23 cellular contexts compared by ENCODE assay signal in genomic region chr7:152636436-152636835, GRCh38.
"Had no signal": no experiment of that assay in that cellular context is flagged by ENCODE, and none has a peak within 500 bp of the region (broad histone marks: within the 10 kb centered on the region; RNA-seq: fewer than 3 reads in every experiment).

No MANE protein-coding gene starts in this region.

- H3K9ac ChIP-seq: SK-N-SH had no signal

- DNase-seq: activated CD4-positive, alpha-beta T cell treated with anti-CD3 and anti-CD28 coated beads for 4 hours; activated CD8-positive, alpha-beta memory T cell treated with anti-CD3 and anti-CD28 coated beads, Interleukin-2, amount 50 U/mL, for 4 hours; activated CD8-positive, alpha-beta T cell treated with anti-CD3 and anti-CD28 coated beads for 36 hours; activated gamma-delta T cell treated with Interleukin-2 at 50 U/mL for 16 hours; activated naive CD4-positive, alpha-beta T cell treated with anti-CD3 and anti-CD28 coated beads, Interleukin-2, amount 10 ng/mL, durations not matched to agents 7 days and 5 days; activated naive CD8-positive, alpha-beta T cell treated with anti-CD3 and anti-CD28 coated beads for 36 hours; activated T-cell treated with anti-CD3 and anti-CD28 coated beads, Interleukin-2, amount 50 U/mL, for 72 hours; brain microvascular endothelial cell; cerebellar nuclear complex; Kasumi-1; KBM-7; NCI-H1092 treated with DMSO at 0.1 percent for 48 hours; NCI-H1417 treated with DMSO at 0.1 percent for 48 hours; NCI-H1694; NCI-H2029 treated with DMSO at 0.1 percent for 48 hours; NCI-H345; NCI-H510A; NCI-H526 treated with DMSO at 0.1 percent for 48 hours; PC-9; SIG-M5; SK-N-SH; T-helper 1 cell had no signal

- H3K36me3 ChIP-seq: brain microvascular endothelial cell had no signal

- H3K4me3 ChIP-seq: PC-9 had no signal

- H3K27ac ChIP-seq: brain microvascular endothelial cell, PC-9 had no signal

- H3K4me2 ChIP-seq: PC-9, SK-N-SH had no signal

- H2AFZ ChIP-seq: PC-9 had no signal

- H3K9me3 ChIP-seq: SK-N-SH had no signal

- ATAC-seq: activated CD4-positive, CD25-positive, alpha-beta regulatory T cell treated with anti-CD3 and anti-CD28 coated beads, Interleukin-2, amount 50 U/mL, for 24 hours; activated CD8-positive, alpha-beta T cell treated with anti-CD3 and anti-CD28 coated beads for 36 hours; activated T-cell treated with anti-CD3 and anti-CD28 coated beads, Interleukin-2, amount 50 U/mL, for 72 hours had no signal

- H3K27me3 ChIP-seq: brain microvascular endothelial cell had no signal
